33 cellular contexts compared by ENCODE assay signal in genomic region chr17:62581769-62582168, GRCh38. TPM values are rescaled to one million over a fixed set of nuclear protein-coding genes. Genes with fewer than 3 reads are reported as not detected.
A peak's percentile ranks its signal among the peaks of the same experiment; 100 is the strongest.
DNase-seq lines count a peak whose midpoint lies in the region; ATAC-seq and TF ChIP-seq lines count a peak whose summit lies in the region.
"Had no signal": no experiment of that assay in that cellular context is flagged by ENCODE, and none has a peak within 500 bp of the region (broad histone marks: within the 10 kb centered on the region; RNA-seq: fewer than 3 reads in every experiment).

No MANE protein-coding gene starts in this region.

- 12 to 38% methylated on average over 1 of the region's 1 CpG for WGBS in GM23248 (ENCODE audit: low coverage in 1 of 2, low lambda C conversion rate in 2 of 2, missing lambda C conversion rate in 2 of 2), 2 experiments
- 65% methylated on average over 1 of the region's 1 CpG for WGBS in right cardiac atrium
- 16% methylated on average over 1 of the region's 1 CpG for WGBS in prostate gland

- no peak overlapping the region for H3K4me2 ChIP-seq in GM23248 (ENCODE audit: unreplicated experiment)
- H3K4me2 ChIP-seq: hepatocyte, KMS-11 had no signal

- no peak for TF ChIP-seq CTCF in CD14-positive monocyte (IDR thresholded peaks at IDR 0.05)
- no peak for TF ChIP-seq CTCF in ascending aorta (IDR thresholded peaks at IDR 0.05)
- TF ChIP-seq CTCF in prostate gland (IDR thresholded peaks at IDR 0.05): no peak

- H3K4me3 ChIP-seq in GM23248 (no peak overlapping the region), SK-N-MC (no peak overlapping the region), right cardiac atrium (ENCODE audit: low read length) (no peak overlapping the region), ascending aorta (no peak overlapping the region), prostate gland (no peak overlapping the region)
- H3K4me3 ChIP-seq: cardiac muscle cell, coronary artery, gastrocnemius medialis, hepatocyte, lung, skin epidermis, testis had no signal

- peak overlapping the region in 4 of 7 donors; percentile 21 to 68 (median 46) for H3K27ac Mint-ChIP-seq in CD14-positive monocyte
- H3K27ac Mint-ChIP-seq: activated naive CD8-positive, alpha-beta T cell treated with anti-CD3 and anti-CD28 coated beads, Interleukin-2, amount 10 ng/mL, durations not matched to agents 7 days and 5 days; nephron had no signal

- peaks cover 70 to 89% of the 10 kb centered on the region in 2 donors for H3K36me3 Mint-ChIP-seq in CD14-positive monocyte

- no peak overlapping the region for H3K9ac ChIP-seq in GM23248
- H3K9ac ChIP-seq in SK-N-MC (ENCODE audit: insufficient read length): no peak overlapping the region
- H3K9ac ChIP-seq: KMS-11 had no signal

- H3F3A ChIP-seq in GM23248 (ENCODE audit: insufficient read depth): peaks cover 7% of the 10 kb centered on the region; the same call in 1 of the 2 replicates

- no peak overlapping the region for H2AFZ ChIP-seq in GM23248
- H2AFZ ChIP-seq: hepatocyte had no signal

- H3K9me3 Mint-ChIP-seq in CD14-positive monocyte: no peaks in the 10 kb centered on the region
- H3K9me3 Mint-ChIP-seq: activated naive CD8-positive, alpha-beta T cell treated with anti-CD3 and anti-CD28 coated beads, Interleukin-2, amount 10 ng/mL, durations not matched to agents 7 days and 5 days; activated T-cell treated with anti-CD3 and anti-CD28 coated beads, Interleukin-2, amount 50 U/mL, for 4 hours; effector memory CD8-positive, alpha-beta T cell; nephron had no signal

- no peak overlapping the region for H3K4me3 Mint-ChIP-seq in CD14-positive monocyte
- H3K4me3 Mint-ChIP-seq: activated naive CD8-positive, alpha-beta T cell treated with anti-CD3 and anti-CD28 coated beads, Interleukin-2, amount 10 ng/mL, durations not matched to agents 7 days and 5 days; activated T-cell treated with anti-CD3 and anti-CD28 coated beads, Interleukin-2, amount 50 U/mL, for 4 hours; effector memory CD8-positive, alpha-beta T cell; nephron had no signal

- H3K27ac ChIP-seq in GM23248: peak overlapping the region; percentile 9
- H3K27ac ChIP-seq in SK-N-MC: peak overlapping the region; percentile 35; the same call in 1 of the 2 replicates
- no peak overlapping the region for H3K27ac ChIP-seq in right cardiac atrium (ENCODE audit: low read length)
- no peak overlapping the region for H3K27ac ChIP-seq in ascending aorta
- no peak overlapping the region for H3K27ac ChIP-seq in prostate gland
- H3K27ac ChIP-seq: C4-2B, cardiac muscle cell, coronary artery, gastrocnemius medialis, hepatocyte, KMS-11, testis, VCaP had no signal

- no peaks in the 10 kb centered on the region for H3K9me3 ChIP-seq in GM23248 (ENCODE audit: low read depth)
- no peaks in the 10 kb centered on the region for H3K9me3 ChIP-seq in SK-N-MC (ENCODE audit: low read depth, low read length)
- H3K9me3 ChIP-seq in right cardiac atrium (ENCODE audit: control insufficient read depth, low read length): no peaks in the 10 kb centered on the region
- H3K9me3 ChIP-seq in ascending aorta: no peaks in the 10 kb centered on the region
- no peaks in the 10 kb centered on the region for H3K9me3 ChIP-seq in prostate gland
- H3K9me3 ChIP-seq: gastrocnemius medialis, testis had no signal

- in situ Hi-C loops in GM23248 (cut with MboI): no loop called here

- no peaks in the 10 kb centered on the region for H3K9me2 ChIP-seq in GM23248 (ENCODE audit: insufficient read depth)

- H3K27me3 Mint-ChIP-seq in CD14-positive monocyte (ENCODE audit: low read depth in 3 of 3): peaks cover 0 to 4% (median 0%) of the 10 kb centered on the region in 3 donors
- H3K27me3 Mint-ChIP-seq: activated naive CD8-positive, alpha-beta T cell treated with anti-CD3 and anti-CD28 coated beads, Interleukin-2, amount 10 ng/mL, durations not matched to agents 7 days and 5 days; effector memory CD8-positive, alpha-beta T cell had no signal

- H3K27me3 ChIP-seq in GM23248 (replicated peaks; ENCODE audit: insufficient read depth) (no peaks in the 10 kb centered on the region), right cardiac atrium (ENCODE audit: control insufficient read depth, insufficient read depth) (no peaks in the 10 kb centered on the region), ascending aorta (no peaks in the 10 kb centered on the region), prostate gland (replicated peaks; ENCODE audit: insufficient read depth) (no peaks in the 10 kb centered on the region)
- H3K27me3 ChIP-seq: cardiac muscle cell, gastrocnemius medialis, hepatocyte, testis had no signal

- intact Hi-C loops in CD14-positive monocyte (cut with micrococcal nuclease): no loop called here
- intact Hi-C loops in right cardiac atrium (cut with DNase I): no loop called here
- intact Hi-C loops in ascending aorta (cut with DNase I): no loop called here
- intact Hi-C loops in prostate gland (cut with DNase I): no loop called here

- DNase-seq in CD14-positive monocyte (ENCODE audit: low spot score): no peak
- peak; percentile 49 for DNase-seq in GM23248
- no peak for DNase-seq in SK-N-MC (ENCODE audit: low read depth, low spot score)
- DNase-seq in right cardiac atrium: peak in 1 of 3 donors; percentile 28
- no peak for DNase-seq in ascending aorta (ENCODE audit: low spot score in 2 of 2)
- no peak for DNase-seq in left lobe of liver (ENCODE audit: low spot score)
- no peak for DNase-seq in prostate gland (ENCODE audit: low spot score)
- DNase-seq in erythroblast (lab: John Stamatoyannopoulos, UW): no peak
- DNase-seq: activated CD4-positive, alpha-beta T cell treated with anti-CD3 and anti-CD28 coated beads for 4 hours; activated gamma-delta T cell treated with Interleukin-2 at 50 U/mL for 16 hours; activated naive CD8-positive, alpha-beta T cell treated with anti-CD3 and anti-CD28 coated beads, Interleukin-2, amount 10 ng/mL, durations not matched to agents 7 days and 5 days; activated T-cell treated with anti-CD3 and anti-CD28 coated beads, Interleukin-2, amount 50 U/mL, for 4 hours; DMS79; effector memory CD8-positive, alpha-beta T cell; gastrocnemius medialis; kidney glomerular epithelial cell; NCI-H1436; NCI-H2081 treated with DMSO at 0.1 percent for 48 hours; NCI-H345; NCI-H69; stimulated activated naive CD4-positive, alpha-beta T cell; T1000; testis had no signal

- no peaks in the 10 kb centered on the region for H4K20me1 ChIP-seq in GM23248 (ENCODE audit: insufficient read depth)

- H3K79me2 ChIP-seq in GM23248 (ENCODE audit: insufficient read depth): peaks cover 35% of the 10 kb centered on the region
- H3K79me2 ChIP-seq: hepatocyte had no signal

- no peaks in the 10 kb centered on the region for H3K4me1 Mint-ChIP-seq in CD14-positive monocyte
- H3K4me1 Mint-ChIP-seq: nephron had no signal

- H3K4me1 ChIP-seq in GM23248 (ENCODE audit: insufficient read depth) (peaks cover 9% of the 10 kb centered on the region), right cardiac atrium (ENCODE audit: control insufficient read depth, insufficient read depth, low read length) (no peaks in the 10 kb centered on the region), ascending aorta (no peaks in the 10 kb centered on the region), prostate gland (replicated peaks) (no peaks in the 10 kb centered on the region)
- H3K4me1 ChIP-seq: testis had no signal

- H3K36me3 ChIP-seq in GM23248 (ENCODE audit: low read depth) (peaks cover 52% of the 10 kb centered on the region), SK-N-MC (ENCODE audit: insufficient read depth, low read length) (peaks cover 34% of the 10 kb centered on the region), ascending aorta (peaks cover 16 to 52% of the 10 kb centered on the region in 2 donors), prostate gland (no peaks in the 10 kb centered on the region)

- peak; percentile 23 to 31 for ATAC-seq in right cardiac atrium
- ATAC-seq in left lobe of liver: no peak
- ATAC-seq: activated T-cell treated with anti-CD3 and anti-CD28 coated beads, Interleukin-2, amount 50 U/mL, for 4 hours; effector memory CD8-positive, alpha-beta T cell; esophagus mucosa had no signal

- TF ChIP-seq POLR2A in prostate gland (IDR thresholded peaks at IDR 0.05) (no peak), erythroblast (IDR thresholded peaks at IDR 0.05; ENCODE audit: low read length) (no peak)

RNA-seq across cellular contexts. Expression of gene MRC2, which starts 45.7 kb away (rescaled TPM):
- not detected for polyA plus RNA-seq in CD14-positive monocyte
- 675 and 756 TPM in 2 replicates for total RNA-seq in GM23248 (2014; rRNA removed; shearing (Covaris generic))
- polyA plus RNA-seq in GM23248 (2016; fragmentation: Nextera tagmentation; extraction: Ambion mirVana): 221 and 222 TPM in 2 replicates
- 10 to 100 TPM; 33.7 to 91.9 (median 56.4) TPM for total RNA-seq in right cardiac atrium
- 36.7 TPM for polyA plus RNA-seq in right cardiac atrium
- 147 TPM for total RNA-seq in ascending aorta
- total RNA-seq in left lobe of liver: 2.3 TPM
- total RNA-seq in prostate gland: 10 to 100 TPM; 34.2 to 73.7 TPM

Comparison
In these comparisons a context has a peak if more than half of its experiments do, and no peak if none do; other contexts are left out.
1. H3K27ac ChIP-seq: peak in GM23248 (single experiment) and SK-N-MC (single experiment); none in right cardiac atrium (single experiment), ascending aorta (0 of 2) and prostate gland (0 of 2).
2. RNA of gene MRC2, which starts 45.7 kb away (total RNA-seq): 675 to 756 TPM in GM23248, 147 TPM in ascending aorta (single experiment), 34.2 to 73.7 TPM in prostate gland and 33.7 to 91.9 TPM in right cardiac atrium; 2.3 TPM in left lobe of liver (single experiment); every median in the first group is over 10 times any median in the second.